10 cellular contexts compared by ENCODE assay signal in genomic region chr20:58623579-58624473, GRCh38. TPM values are rescaled to one million over a fixed set of nuclear protein-coding genes. Genes with fewer than 3 reads are reported as not detected.
DNase-seq lines count a peak whose midpoint lies in the region; ATAC-seq and TF ChIP-seq lines count a peak whose summit lies in the region.
"Had no signal": no experiment of that assay in that cellular context is flagged by ENCODE, and none has a peak within 500 bp of the region (broad histone marks: within the 10 kb centered on the region; RNA-seq: fewer than 3 reads in every experiment).

No MANE protein-coding gene starts in this region.

- no peaks in the 10 kb centered on the region for H3K27me3 ChIP-seq in RWPE2 (ENCODE audit: insufficient read depth, poor library complexity, severe bottlenecking)
- H3K27me3 ChIP-seq: ascending aorta had no signal

- no peak overlapping the region for H3K4me3 ChIP-seq in RWPE2 (ENCODE audit: severe bottlenecking)
- no peak overlapping the region for H3K4me3 ChIP-seq in fibroblast of the aortic adventitia (ENCODE audit: low read depth, low read length)
- H3K4me3 ChIP-seq: ascending aorta had no signal

- H3K4me1 ChIP-seq in RWPE2 (ENCODE audit: insufficient read depth, poor library complexity, severe bottlenecking), result peaks cover 19% of the 10 kb centered on the region

- H3K4me3 Mint-ChIP-seq in immature natural killer cell, result no peak overlapping the region

- H3K27ac ChIP-seq in RWPE2 (ENCODE audit: poor library complexity, severe bottlenecking), result peak overlapping the region; percentile 81
- H3K27ac ChIP-seq: ascending aorta, neutrophil had no signal

- TF ChIP-seq CTCF in RWPE2 (IDR thresholded peaks at IDR 0.05; ENCODE audit: poor library complexity, severe bottlenecking) (no peak), fibroblast of the aortic adventitia (IDR thresholded peaks at IDR 0.05; ENCODE audit: insufficient read depth, low read length) (no peak)

- peaks cover 23 to 24% of the 10 kb centered on the region in 2 donors for H3K4me1 Mint-ChIP-seq in immature natural killer cell

- H3K27me3 Mint-ChIP-seq in immature natural killer cell (ENCODE audit: low read depth in 3 of 3), result peaks cover 0 to 5% (median 5%) of the 10 kb centered on the region in 3 donors

- peak; percentile 75 for DNase-seq in GOT3 (lab: John Stamatoyannopoulos, UW)
- peak; percentile 100 for DNase-seq in RWPE2 (ENCODE audit: low spot score)
- DNase-seq in fibroblast of the aortic adventitia (ENCODE audit: low read depth), result peak; percentile 89
- peak; percentile 82 for DNase-seq in pulmonary artery endothelial cell (ENCODE audit: low read depth, low spot score)
- DNase-seq in NCI-H748 (lab: John Stamatoyannopoulos, UW; ENCODE audit: unreplicated experiment), result no peak
- no peak for DNase-seq in immature natural killer cell

- H3K27ac Mint-ChIP-seq in immature natural killer cell, result no peak overlapping the region

- H3K36me3 ChIP-seq in RWPE2 (ENCODE audit: low read depth), result no peaks in the 10 kb centered on the region
- H3K36me3 ChIP-seq: ascending aorta, neutrophil had no signal

- H3K36me3 Mint-ChIP-seq in immature natural killer cell, result no peaks in the 10 kb centered on the region

- peak; percentile 99 for ATAC-seq in RWPE2 (ENCODE audit: low read depth)
- ATAC-seq in HG03342 (IDR thresholded peaks at IDR 0.05; ENCODE audit: unreplicated experiment), result no peak
- no peak for ATAC-seq in GM21423 (IDR thresholded peaks at IDR 0.05; ENCODE audit: unreplicated experiment)

- H3K9me3 ChIP-seq in RWPE2 (ENCODE audit: severe bottlenecking), result peaks cover 6% of the 10 kb centered on the region
- H3K9me3 ChIP-seq: ascending aorta, neutrophil had no signal

- H3K9me3 Mint-ChIP-seq in immature natural killer cell, result no peaks in the 10 kb centered on the region

RNA-seq across cellular contexts. Expression of gene STX16, which starts 27.3 kb away (rescaled TPM):
- total RNA-seq in fibroblast of the aortic adventitia (ENCODE audit: low replicate concordance) (25.5 and 26.5 TPM in 2 replicates), pulmonary artery endothelial cell (45.6 and 54.9 TPM in 2 replicates)
- 10 to 100 TPM; 17.2 to 24.9 (median 21.1) TPM for polyA plus RNA-seq in immature natural killer cell

Comparison
In these comparisons a context has a peak if more than half of its experiments do, and no peak if none do; other contexts are left out.
1. DNase-seq: peak in GOT3 (single experiment), RWPE2 (single experiment), fibroblast of the aortic adventitia (single experiment) and pulmonary artery endothelial cell (single experiment); none in NCI-H748 (single experiment) and immature natural killer cell (0 of 3).